Comparison of ENCODE assay signal across 1 cellular context in the genomic region with DNA sequence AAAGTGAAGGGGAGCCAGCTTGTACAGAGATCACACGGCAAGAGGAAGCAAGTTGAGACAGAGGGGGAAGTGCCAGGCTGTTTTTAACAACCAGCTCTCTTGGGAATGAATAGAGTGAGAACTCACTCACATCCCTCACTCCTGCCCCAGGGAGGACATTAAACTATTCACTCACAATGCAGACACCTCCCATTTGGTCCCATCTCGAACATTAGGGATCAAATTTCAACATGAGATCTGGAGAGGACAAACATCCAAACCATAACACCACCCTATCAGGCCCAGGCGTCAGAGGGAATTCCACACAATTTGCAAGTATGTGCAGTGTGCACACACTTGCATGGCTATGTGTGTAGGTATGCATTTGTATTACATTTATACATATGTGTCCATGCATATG.
TF ChIP-seq lines count a peak whose summit lies in the region.

No MANE protein-coding gene starts in this region.

TF ChIP-seq in HepG2, 621 proteins besides CTCF, POLR2A, EP300 and RAD21:
- TF ChIP-seq, protein P1, sequence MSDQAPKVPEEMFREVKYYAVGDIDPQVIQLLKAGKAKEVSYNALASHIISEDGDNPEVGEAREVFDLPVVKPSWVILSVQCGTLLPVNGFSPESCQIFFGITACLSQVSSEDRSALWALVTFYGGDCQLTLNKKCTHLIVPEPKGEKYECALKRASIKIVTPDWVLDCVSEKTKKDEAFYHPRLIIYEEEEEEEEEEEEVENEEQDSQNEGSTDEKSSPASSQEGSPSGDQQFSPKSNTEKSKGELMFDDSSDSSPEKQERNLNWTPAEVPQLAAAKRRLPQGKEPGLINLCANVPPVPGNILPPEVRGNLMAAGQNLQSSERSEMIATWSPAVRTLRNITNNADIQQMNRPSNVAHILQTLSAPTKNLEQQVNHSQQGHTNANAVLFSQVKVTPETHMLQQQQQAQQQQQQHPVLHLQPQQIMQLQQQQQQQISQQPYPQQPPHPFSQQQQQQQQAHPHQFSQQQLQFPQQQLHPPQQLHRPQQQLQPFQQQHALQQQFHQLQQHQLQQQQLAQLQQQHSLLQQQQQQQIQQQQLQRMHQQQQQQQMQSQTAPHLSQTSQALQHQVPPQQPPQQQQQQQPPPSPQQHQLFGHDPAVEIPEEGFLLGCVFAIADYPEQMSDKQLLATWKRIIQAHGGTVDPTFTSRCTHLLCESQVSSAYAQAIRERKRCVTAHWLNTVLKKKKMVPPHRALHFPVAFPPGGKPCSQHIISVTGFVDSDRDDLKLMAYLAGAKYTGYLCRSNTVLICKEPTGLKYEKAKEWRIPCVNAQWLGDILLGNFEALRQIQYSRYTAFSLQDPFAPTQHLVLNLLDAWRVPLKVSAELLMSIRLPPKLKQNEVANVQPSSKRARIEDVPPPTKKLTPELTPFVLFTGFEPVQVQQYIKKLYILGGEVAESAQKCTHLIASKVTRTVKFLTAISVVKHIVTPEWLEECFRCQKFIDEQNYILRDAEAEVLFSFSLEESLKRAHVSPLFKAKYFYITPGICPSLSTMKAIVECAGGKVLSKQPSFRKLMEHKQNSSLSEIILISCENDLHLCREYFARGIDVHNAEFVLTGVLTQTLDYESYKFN (CRISPR knock-in tag; conservative IDR thresholded peaks at IDR 0.05) = no peak
- TF ChIP-seq, protein P2, sequence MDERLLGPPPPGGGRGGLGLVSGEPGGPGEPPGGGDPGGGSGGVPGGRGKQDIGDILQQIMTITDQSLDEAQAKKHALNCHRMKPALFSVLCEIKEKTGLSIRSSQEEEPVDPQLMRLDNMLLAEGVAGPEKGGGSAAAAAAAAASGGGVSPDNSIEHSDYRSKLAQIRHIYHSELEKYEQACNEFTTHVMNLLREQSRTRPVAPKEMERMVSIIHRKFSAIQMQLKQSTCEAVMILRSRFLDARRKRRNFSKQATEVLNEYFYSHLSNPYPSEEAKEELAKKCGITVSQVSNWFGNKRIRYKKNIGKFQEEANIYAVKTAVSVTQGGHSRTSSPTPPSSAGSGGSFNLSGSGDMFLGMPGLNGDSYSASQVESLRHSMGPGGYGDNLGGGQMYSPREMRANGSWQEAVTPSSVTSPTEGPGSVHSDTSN (CRISPR knock-in tag; IDR thresholded peaks at IDR 0.05) = no peak
- TF ChIP-seq ZNF326 (CRISPR knock-in tag; IDR thresholded peaks at IDR 0.05; ENCODE audit: borderline replicate concordance) (no peak), GABPA (IDR thresholded peaks at IDR 0.05; ENCODE audit: low read depth, low read length) (no peak), GABPA (CRISPR knock-in tag; IDR thresholded peaks at IDR 0.05; ENCODE audit: low read depth) (no peak)
